In the genomic region with DNA sequence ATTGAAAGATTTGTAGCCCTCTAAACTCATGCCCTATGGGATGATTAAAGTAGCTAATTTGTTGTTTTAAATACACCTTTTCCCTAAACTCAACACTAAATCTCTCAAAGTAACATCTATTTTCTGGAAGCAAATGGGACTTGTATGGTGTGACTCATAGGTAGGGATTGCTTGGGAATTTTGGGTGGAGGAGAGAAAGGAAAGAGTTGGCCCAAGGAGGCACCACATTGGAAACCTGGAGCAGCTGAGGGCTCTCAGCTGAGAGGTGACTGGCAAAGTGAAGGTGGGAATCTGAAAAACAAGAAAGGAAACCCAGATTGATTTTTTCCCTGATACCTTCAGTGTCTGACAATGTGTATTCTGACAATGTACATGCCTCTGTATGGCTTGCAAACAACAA, we compare ENCODE assay signal across 1 cellular context.
TF ChIP-seq lines count a peak whose summit lies in the region.

No MANE protein-coding gene starts in this region.

TF ChIP-seq in IMR-90, 13 proteins besides CTCF, POLR2A, EP300 and RAD21 (continued from another document):
- TF ChIP-seq CEBPB (IDR thresholded peaks at IDR 0.05; ENCODE audit: low read depth, low read length) (no peak), CHD1 (IDR thresholded peaks at IDR 0.05; ENCODE audit: low read depth, low read length) (no peak), BHLHE40 (IDR thresholded peaks at IDR 0.05; ENCODE audit: low read depth, low read length) (no peak), MAFK (IDR thresholded peaks at IDR 0.05; ENCODE audit: low read depth, low read length) (no peak), MAZ (IDR thresholded peaks at IDR 0.05; ENCODE audit: borderline replicate concordance, low read depth, low read length) (no peak), NFE2L2 (IDR thresholded peaks at IDR 0.05; ENCODE audit: low read depth, low read length) (no peak), FOS (IDR thresholded peaks at IDR 0.05; ENCODE audit: low read depth, low read length) (no peak)
- TF ChIP-seq, protein P1, sequence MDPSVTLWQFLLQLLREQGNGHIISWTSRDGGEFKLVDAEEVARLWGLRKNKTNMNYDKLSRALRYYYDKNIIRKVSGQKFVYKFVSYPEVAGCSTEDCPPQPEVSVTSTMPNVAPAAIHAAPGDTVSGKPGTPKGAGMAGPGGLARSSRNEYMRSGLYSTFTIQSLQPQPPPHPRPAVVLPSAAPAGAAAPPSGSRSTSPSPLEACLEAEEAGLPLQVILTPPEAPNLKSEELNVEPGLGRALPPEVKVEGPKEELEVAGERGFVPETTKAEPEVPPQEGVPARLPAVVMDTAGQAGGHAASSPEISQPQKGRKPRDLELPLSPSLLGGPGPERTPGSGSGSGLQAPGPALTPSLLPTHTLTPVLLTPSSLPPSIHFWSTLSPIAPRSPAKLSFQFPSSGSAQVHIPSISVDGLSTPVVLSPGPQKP (IDR thresholded peaks at IDR 0.05; ENCODE audit: borderline replicate concordance, low read depth, low read length), result no peak
- TF ChIP-seq, protein P2, sequence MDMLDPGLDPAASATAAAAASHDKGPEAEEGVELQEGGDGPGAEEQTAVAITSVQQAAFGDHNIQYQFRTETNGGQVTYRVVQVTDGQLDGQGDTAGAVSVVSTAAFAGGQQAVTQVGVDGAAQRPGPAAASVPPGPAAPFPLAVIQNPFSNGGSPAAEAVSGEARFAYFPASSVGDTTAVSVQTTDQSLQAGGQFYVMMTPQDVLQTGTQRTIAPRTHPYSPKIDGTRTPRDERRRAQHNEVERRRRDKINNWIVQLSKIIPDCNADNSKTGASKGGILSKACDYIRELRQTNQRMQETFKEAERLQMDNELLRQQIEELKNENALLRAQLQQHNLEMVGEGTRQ (IDR thresholded peaks at IDR 0.05; ENCODE audit: low read depth, low read length), result no peak
